Comparison of ENCODE assay signal across 1 cellular context in the genomic region with DNA sequence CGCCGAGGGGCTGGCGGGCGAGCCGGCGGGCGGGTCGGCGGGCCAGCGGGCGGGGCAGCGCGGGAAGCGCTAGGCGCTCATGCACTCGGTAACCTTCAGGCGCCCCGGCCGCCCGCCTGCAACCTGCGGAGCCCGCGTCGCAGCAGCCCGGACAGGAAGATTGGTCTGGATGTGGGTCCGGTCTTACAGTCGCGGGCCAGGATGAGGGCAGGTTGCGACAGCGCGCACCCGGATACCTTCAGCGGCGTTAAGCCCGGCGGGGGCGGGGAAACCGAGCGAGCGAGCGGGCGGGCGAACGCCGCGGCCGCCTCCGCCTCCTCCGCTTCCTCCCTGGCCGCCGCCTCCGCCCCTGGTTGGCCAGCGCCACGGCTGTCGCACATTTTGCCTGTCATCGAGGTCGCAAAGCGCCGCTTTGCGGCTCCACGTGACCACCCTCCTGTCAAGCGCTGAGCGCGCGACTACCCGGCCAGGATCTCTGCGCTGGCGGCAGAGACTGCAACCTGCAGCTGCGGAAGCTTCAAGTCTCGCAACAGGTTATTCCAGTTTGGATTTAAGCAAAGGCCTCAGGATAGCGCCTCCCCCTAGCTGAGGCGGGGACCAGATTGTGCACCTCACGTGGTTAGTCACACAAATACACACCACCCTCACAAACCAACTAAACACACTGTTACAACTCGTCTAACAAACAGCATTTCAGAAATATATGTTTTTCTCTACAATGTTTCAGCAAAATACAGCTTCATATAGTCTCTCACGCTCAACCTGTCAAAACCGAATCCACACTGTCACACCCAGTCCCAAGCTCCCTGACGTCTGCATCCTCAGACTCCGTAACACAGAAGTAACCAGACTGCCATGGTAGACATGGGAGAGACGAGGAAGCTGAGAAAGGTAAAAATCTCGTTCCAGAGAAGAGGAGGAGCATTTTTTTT.
A peak's percentile ranks its signal among the peaks of the same experiment; 100 is the strongest.
TF ChIP-seq lines count a peak whose summit lies in the region.

A gene (minus strand): TSS at position 355 of the 932 bp plus-strand sequence. CDS start 456 bp downstream, outside the sequence.

TF ChIP-seq in H1, 55 proteins besides CTCF, POLR2A, EP300 and RAD21:
- TF ChIP-seq POU5F1 (IDR thresholded peaks at IDR 0.05; ENCODE audit: low read depth, low read length) = no peak
- TF ChIP-seq SP4 (IDR thresholded peaks at IDR 0.05; ENCODE audit: low read length) = no peak
- TF ChIP-seq, protein P1, sequence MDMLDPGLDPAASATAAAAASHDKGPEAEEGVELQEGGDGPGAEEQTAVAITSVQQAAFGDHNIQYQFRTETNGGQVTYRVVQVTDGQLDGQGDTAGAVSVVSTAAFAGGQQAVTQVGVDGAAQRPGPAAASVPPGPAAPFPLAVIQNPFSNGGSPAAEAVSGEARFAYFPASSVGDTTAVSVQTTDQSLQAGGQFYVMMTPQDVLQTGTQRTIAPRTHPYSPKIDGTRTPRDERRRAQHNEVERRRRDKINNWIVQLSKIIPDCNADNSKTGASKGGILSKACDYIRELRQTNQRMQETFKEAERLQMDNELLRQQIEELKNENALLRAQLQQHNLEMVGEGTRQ (IDR thresholded peaks at IDR 0.05; ENCODE audit: low read length) = peak; percentile 99
- TF ChIP-seq CHD2 (IDR thresholded peaks at IDR 0.05; ENCODE audit: low read length) = peak; percentile 58
- TF ChIP-seq CREB1 (IDR thresholded peaks at IDR 0.05) = peak; percentile 99
- peak; percentile 54; the same call in 1 of the 2 replicates for TF ChIP-seq YY1 (IDR thresholded peaks at IDR 0.05; ENCODE audit: low read depth, low read length)
- 0 out of 2 replicates have a peak, but pooled peaks have one; percentile 61 for TF ChIP-seq KDM5A (IDR thresholded peaks at IDR 0.05; ENCODE audit: low read length)
- TF ChIP-seq FOSL1 (IDR thresholded peaks at IDR 0.05; ENCODE audit: insufficient read depth, low read depth, low read length) = 0 out of 2 replicates have a peak, but pooled peaks have one; percentile 40
- TF ChIP-seq RBBP5 (IDR thresholded peaks at IDR 0.05; ENCODE audit: borderline replicate concordance, low read depth, low read length) = peak; percentile 82; the same call in 1 of the 2 replicates
- peak; percentile 78 for TF ChIP-seq TBP (IDR thresholded peaks at IDR 0.05; ENCODE audit: low read depth, low read length)
- TF ChIP-seq TAF1 (IDR thresholded peaks at IDR 0.05; ENCODE audit: low read depth, low read length) = peak; percentile 83
- TF ChIP-seq, protein P2, sequence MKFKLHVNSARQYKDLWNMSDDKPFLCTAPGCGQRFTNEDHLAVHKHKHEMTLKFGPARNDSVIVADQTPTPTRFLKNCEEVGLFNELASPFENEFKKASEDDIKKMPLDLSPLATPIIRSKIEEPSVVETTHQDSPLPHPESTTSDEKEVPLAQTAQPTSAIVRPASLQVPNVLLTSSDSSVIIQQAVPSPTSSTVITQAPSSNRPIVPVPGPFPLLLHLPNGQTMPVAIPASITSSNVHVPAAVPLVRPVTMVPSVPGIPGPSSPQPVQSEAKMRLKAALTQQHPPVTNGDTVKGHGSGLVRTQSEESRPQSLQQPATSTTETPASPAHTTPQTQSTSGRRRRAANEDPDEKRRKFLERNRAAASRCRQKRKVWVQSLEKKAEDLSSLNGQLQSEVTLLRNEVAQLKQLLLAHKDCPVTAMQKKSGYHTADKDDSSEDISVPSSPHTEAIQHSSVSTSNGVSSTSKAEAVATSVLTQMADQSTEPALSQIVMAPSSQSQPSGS (IDR thresholded peaks at IDR 0.05; ENCODE audit: low read length) = no peak
- TF ChIP-seq HDAC2 (IDR thresholded peaks at IDR 0.05; ENCODE audit: borderline replicate concordance in 1 of 2, low read depth in 2 of 2, low read length in 2 of 2) = peak; percentile 70 to 78; a peak in 1 of 4 replicates
- no peak for TF ChIP-seq BCL11A (IDR thresholded peaks at IDR 0.05; ENCODE audit: low read depth in 2 of 2, low read length in 2 of 2)
- TF ChIP-seq KDM4A (IDR thresholded peaks at IDR 0.05; ENCODE audit: low read depth, low read length, severe bottlenecking) = peak; percentile 90
- TF ChIP-seq, protein P3, sequence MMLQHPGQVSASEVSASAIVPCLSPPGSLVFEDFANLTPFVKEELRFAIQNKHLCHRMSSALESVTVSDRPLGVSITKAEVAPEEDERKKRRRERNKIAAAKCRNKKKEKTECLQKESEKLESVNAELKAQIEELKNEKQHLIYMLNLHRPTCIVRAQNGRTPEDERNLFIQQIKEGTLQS (IDR thresholded peaks at IDR 0.05; ENCODE audit: insufficient read depth, low read depth, low read length) = peak; percentile 100
- TF ChIP-seq JUND (IDR thresholded peaks at IDR 0.05; ENCODE audit: low read length) = no peak
- peak; percentile 65 for TF ChIP-seq SRF (IDR thresholded peaks at IDR 0.05; ENCODE audit: low read depth, low read length)
- no peak for TF ChIP-seq JUN (IDR thresholded peaks at IDR 0.05; ENCODE audit: low read depth, low read length)
- no peak for TF ChIP-seq ZNF274 (IDR thresholded peaks at IDR 0.05; ENCODE audit: borderline replicate concordance, extremely low read depth, low read length)
- peak; percentile 97 for TF ChIP-seq ASH2L (IDR thresholded peaks at IDR 0.05; ENCODE audit: low read length)
- TF ChIP-seq CEBPB (IDR thresholded peaks at IDR 0.05; ENCODE audit: low read depth, low read length) = 0 out of 2 replicates have a peak, but pooled peaks have one; percentile 1
- TF ChIP-seq PHF8 (conservative IDR thresholded peaks at IDR 0.05; ENCODE audit: low read depth, low read length) = peak; percentile 83
- TF ChIP-seq, protein P4, sequence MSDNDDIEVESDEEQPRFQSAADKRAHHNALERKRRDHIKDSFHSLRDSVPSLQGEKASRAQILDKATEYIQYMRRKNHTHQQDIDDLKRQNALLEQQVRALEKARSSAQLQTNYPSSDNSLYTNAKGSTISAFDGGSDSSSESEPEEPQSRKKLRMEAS (IDR thresholded peaks at IDR 0.05) = peak; percentile 92
- peak; percentile 87 for TF ChIP-seq SP1 (IDR thresholded peaks at IDR 0.05; ENCODE audit: low read depth, low read length)
- peak; percentile 70 for TF ChIP-seq POLR2AphosphoS5 (IDR thresholded peaks at IDR 0.05; ENCODE audit: low read depth, low read length)
- TF ChIP-seq BRCA1 (IDR thresholded peaks at IDR 0.05; ENCODE audit: low read depth, low read length) = peak; percentile 45; the same call in 1 of the 2 replicates
- TF ChIP-seq SIX5 (IDR thresholded peaks at IDR 0.05; ENCODE audit: low read depth, low read length) = no peak; the same call in 1 of the 2 replicates
- TF ChIP-seq SIN3A (conservative IDR thresholded peaks at IDR 0.05 in 1 of 2, IDR thresholded peaks at IDR 0.05 in 1 of 2; ENCODE audit: low read depth in 1 of 2, low read length in 2 of 2) = peak; percentile 93 to 99
- no peak for TF ChIP-seq GTF2F1 (IDR thresholded peaks at IDR 0.05; ENCODE audit: borderline replicate concordance, low read depth, low read length)
- TF ChIP-seq TAF7 (optimal IDR thresholded peaks at IDR 0.05; ENCODE audit: borderline replicate concordance, low read depth, low read length) = peak; percentile 85
- TF ChIP-seq TCF12 (IDR thresholded peaks at IDR 0.05; ENCODE audit: low read depth, low read length) = peak; percentile 58; the same call in 1 of the 2 replicates
